8 cellular contexts compared by ENCODE assay signal in the genomic region with DNA sequence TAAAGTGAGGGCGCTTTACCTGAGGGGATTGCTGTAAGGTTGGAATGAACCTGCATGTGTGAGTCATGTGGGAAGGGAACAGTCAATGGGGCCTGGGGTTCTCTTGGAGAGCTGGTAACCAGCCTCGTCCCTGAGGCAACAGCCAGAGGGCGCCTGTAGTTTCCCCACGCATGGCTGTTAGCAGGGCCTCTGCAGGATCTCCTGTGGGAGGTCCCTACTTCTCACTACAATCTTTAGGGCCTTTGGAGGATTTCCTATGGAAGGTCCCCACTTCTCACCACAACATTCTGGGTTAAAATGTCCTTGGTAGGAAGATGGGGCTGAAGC. TPM values are rescaled to one million over a fixed set of nuclear protein-coding genes. Genes with fewer than 3 reads are reported as not detected.
DNase-seq lines count a peak whose midpoint lies in the region; ATAC-seq and TF ChIP-seq lines count a peak whose summit lies in the region.
"Not testable (repeated sequence)": the region's sequence is repeated elsewhere in the genome, so short reads cannot be mapped to it uniquely, and the experiment has no call there.

No MANE protein-coding gene starts in this region.

- not testable (repeated sequence) for H3K36me3 Mint-ChIP-seq in T-helper 1 cell treated with Interleukin-12 subunit alpha and Interleukin-12 subunit beta and Interleukin-4 antibody, amounts not matched to agents 30 μg/mL and 1 μg/mL, for 36 hours (ENCODE audit: low read depth); naive thymus-derived CD8-positive, alpha-beta T cell

- H3K4me1 ChIP-seq in DND-41 (ENCODE audit: insufficient read depth, low read length), result peaks cover 16% of the 10 kb centered on the region
- H3K4me1 ChIP-seq in subcutaneous abdominal adipose tissue (ENCODE audit: control insufficient read depth in 5 of 5, insufficient read depth in 5 of 5, low read length in 5 of 5), result not testable (repeated sequence)

- DNase-seq in DND-41 (peak; percentile 60), HL-60 (ENCODE audit: low read depth in 1 of 2, low spot score in 1 of 2) (peak; percentile 32 to 73), head of caudate nucleus (peak in 41 of 42 donors; percentile 49 to 90 (median 71))
- not testable (repeated sequence) for DNase-seq in astrocyte of the spinal cord (ENCODE audit: low read depth, low spot score)
- DNase-seq in naive thymus-derived CD8-positive, alpha-beta T cell, result peak in 4 of 10 donors; percentile 11 to 18 (median 14)

- in situ Hi-C loops in astrocyte of the spinal cord (cut with HindIII; ENCODE audit: low sequenced_read_pairs), result not testable (repeated sequence)

- POLR2A ChIA-PET in naive thymus-derived CD8-positive, alpha-beta T cell (lab: Charles Lee), result not testable (repeated sequence)

- H3K36me3 ChIP-seq in DND-41 (ENCODE audit: insufficient read depth, low read length); subcutaneous abdominal adipose tissue (ENCODE audit: control insufficient read depth in 5 of 5, insufficient read depth in 5 of 5, low read length in 5 of 5): not testable (repeated sequence)

- not testable (repeated sequence) for H3K27ac ChIP-seq in DND-41 (ENCODE audit: low read length); HL-60 (replicated peaks); subcutaneous abdominal adipose tissue (ENCODE audit: low read depth, low read length)

- H3K9me3 ChIP-seq in DND-41 (ENCODE audit: insufficient read depth, low read length, severe bottlenecking); subcutaneous abdominal adipose tissue (ENCODE audit: control insufficient read depth in 5 of 5, low read length in 5 of 5): not testable (repeated sequence)

- peak overlapping the region; percentile 51 for H2AFZ ChIP-seq in DND-41 (ENCODE audit: low read depth, low read length)

- ATAC-seq in DND-41 (ENCODE audit: insufficient read depth, low read depth) (peak; percentile 51), GM21717 (IDR thresholded peaks at IDR 0.05; ENCODE audit: unreplicated experiment) (peak; percentile 7)
- peak; percentile 2 to 11 for ATAC-seq in naive thymus-derived CD8-positive, alpha-beta T cell

- H3K27me3 ChIP-seq in DND-41 (ENCODE audit: insufficient read depth, low read length, poor library complexity); HL-60 (ENCODE audit: insufficient read depth, poor library complexity, severe bottlenecking); subcutaneous abdominal adipose tissue (ENCODE audit: control insufficient read depth in 5 of 5, insufficient read depth in 4 of 5, low read length in 5 of 5): not testable (repeated sequence)

- not testable (repeated sequence) for H3K79me2 ChIP-seq in DND-41 (ENCODE audit: insufficient read depth, low read length)

- peak overlapping the region; percentile 43 for H3K9ac ChIP-seq in DND-41 (ENCODE audit: low read depth, low read length)
- not testable (repeated sequence) for H3K9ac ChIP-seq in subcutaneous abdominal adipose tissue (ENCODE audit: low read length in 5 of 5)

- H3K4me3 Mint-ChIP-seq in T-helper 1 cell treated with Interleukin-12 subunit alpha and Interleukin-12 subunit beta and Interleukin-4 antibody, amounts not matched to agents 30 μg/mL and 1 μg/mL, for 36 hours, result peak overlapping the region; percentile 48
- peak overlapping the region; percentile 23 to 77 (median 57) for H3K4me3 Mint-ChIP-seq in naive thymus-derived CD8-positive, alpha-beta T cell

- peak overlapping the region; percentile 70 for H3K4me2 ChIP-seq in DND-41 (ENCODE audit: insufficient read depth, low read length)

- not testable (repeated sequence) for H3K4me1 Mint-ChIP-seq in T-helper 1 cell treated with Interleukin-12 subunit alpha and Interleukin-12 subunit beta and Interleukin-4 antibody, amounts not matched to agents 30 μg/mL and 1 μg/mL, for 36 hours (ENCODE audit: low read depth)
- H3K4me1 Mint-ChIP-seq in naive thymus-derived CD8-positive, alpha-beta T cell, result peaks cover 8 to 18% (median 10%) of the 10 kb centered on the region in 4 donors

- TF ChIP-seq CTCF in DND-41 (IDR thresholded peaks at IDR 0.05; ENCODE audit: borderline replicate concordance, extremely low read depth, low read length, poor library complexity, severe bottlenecking) (peak; percentile 55), HL-60 (IDR thresholded peaks at IDR 0.05; ENCODE audit: insufficient read depth, low read length) (peak; percentile 5), astrocyte of the spinal cord (IDR thresholded peaks at IDR 0.05; ENCODE audit: low read depth, low read length) (peak; percentile 35)

- H3K27me3 Mint-ChIP-seq in T-helper 1 cell treated with Interleukin-12 subunit alpha and Interleukin-12 subunit beta and Interleukin-4 antibody, amounts not matched to agents 30 μg/mL and 1 μg/mL, for 36 hours (ENCODE audit: low read depth), result peaks cover 22% of the 10 kb centered on the region
- peaks cover 0 to 13% (median 0%) of the 10 kb centered on the region in 5 donors for H3K27me3 Mint-ChIP-seq in naive thymus-derived CD8-positive, alpha-beta T cell

- not testable (repeated sequence) for H3K9me3 Mint-ChIP-seq in T-helper 1 cell treated with Interleukin-12 subunit alpha and Interleukin-12 subunit beta and Interleukin-4 antibody, amounts not matched to agents 30 μg/mL and 1 μg/mL, for 36 hours; naive thymus-derived CD8-positive, alpha-beta T cell

- not testable (repeated sequence) for H4K20me1 ChIP-seq in DND-41 (ENCODE audit: insufficient read depth, low read length)

- peak overlapping the region in 1 of 2 experiments; percentile 58; a peak in 2 of 4 replicates for H3K4me3 ChIP-seq in DND-41 (ENCODE audit: low read depth in 1 of 2, low read length in 2 of 2)
- peak overlapping the region; percentile 25 for H3K4me3 ChIP-seq in HL-60 (replicated peaks; ENCODE audit: insufficient read depth, low read length)
- H3K4me3 ChIP-seq in astrocyte of the spinal cord (ENCODE audit: low read depth, low read length), result not testable (repeated sequence)
- H3K4me3 ChIP-seq in subcutaneous abdominal adipose tissue (ENCODE audit: low read depth in 1 of 5, low read length in 5 of 5), result peak overlapping the region in 3 of 5 donors; percentile 27 to 48 (median 30)

- not testable (repeated sequence) for H3K27ac Mint-ChIP-seq in T-helper 1 cell treated with Interleukin-12 subunit alpha and Interleukin-12 subunit beta and Interleukin-4 antibody, amounts not matched to agents 30 μg/mL and 1 μg/mL, for 36 hours
- peak overlapping the region in 5 of 10 donors; percentile 15 to 66 (median 52) for H3K27ac Mint-ChIP-seq in naive thymus-derived CD8-positive, alpha-beta T cell

- intact Hi-C loops in head of caudate nucleus (cut with DNase I), result not testable (repeated sequence)

RNA-seq across cellular contexts. Expression of gene ANKRD36C, which starts 19.5 kb away (rescaled TPM):
- 10 to 100 TPM; 67.1 to 71.8 TPM for total RNA-seq in naive thymus-derived CD8-positive, alpha-beta T cell
- 10 to 100 TPM in 2 of 3 donors, 1 to 10 TPM in 1; 8.4 to 13.6 (median 12.9) TPM for polyA plus RNA-seq in naive thymus-derived CD8-positive, alpha-beta T cell

RNA-seq across cellular contexts. Expression of gene GPAT2, which starts 23.6 kb away (rescaled TPM):
- total RNA-seq in naive thymus-derived CD8-positive, alpha-beta T cell, result 10 to 100 TPM in 1 of 2 experiments, 1 to 10 TPM in 1; 9.9 to 11.7 TPM
- 1 to 10 TPM; 1.1 to 8.8 (median 4.2) TPM for polyA plus RNA-seq in naive thymus-derived CD8-positive, alpha-beta T cell

Comparison
In these comparisons a context has a peak if more than half of its experiments do, and no peak if none do; other contexts are left out.
1. CTCF ChIP-seq: peak in every context shown above with its lines; median percentile 55 in DND-41; 35 in astrocyte of the spinal cord; 5 in HL-60.